Comparison of ENCODE assay signal across 1 cellular context in the genomic region with DNA sequence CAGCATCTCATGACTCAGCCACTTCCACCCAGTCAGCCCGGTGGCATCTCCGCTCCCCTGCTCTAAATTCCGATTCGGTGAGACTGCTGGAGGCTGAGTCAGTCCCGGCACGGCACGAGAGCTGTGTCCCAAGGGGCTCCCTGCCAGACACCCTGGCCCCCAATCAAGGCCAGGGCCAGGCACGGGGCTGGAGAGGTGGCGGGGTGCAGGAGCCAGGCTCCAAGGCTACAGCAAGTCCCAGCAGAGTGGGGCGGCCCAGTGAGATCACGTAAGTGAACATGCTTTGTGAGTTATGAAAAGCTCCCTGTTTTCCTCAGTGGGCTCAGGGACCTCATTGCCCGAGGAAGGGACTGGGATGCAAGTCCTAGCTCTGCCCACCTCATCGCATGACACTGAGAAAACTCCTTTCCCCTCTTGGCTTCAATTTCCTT.
TF ChIP-seq lines count a peak whose summit lies in the region.

No MANE protein-coding gene starts in this region.

TF ChIP-seq in IMR-90, 13 proteins besides CTCF, POLR2A, EP300 and RAD21:
- TF ChIP-seq, protein P1, sequence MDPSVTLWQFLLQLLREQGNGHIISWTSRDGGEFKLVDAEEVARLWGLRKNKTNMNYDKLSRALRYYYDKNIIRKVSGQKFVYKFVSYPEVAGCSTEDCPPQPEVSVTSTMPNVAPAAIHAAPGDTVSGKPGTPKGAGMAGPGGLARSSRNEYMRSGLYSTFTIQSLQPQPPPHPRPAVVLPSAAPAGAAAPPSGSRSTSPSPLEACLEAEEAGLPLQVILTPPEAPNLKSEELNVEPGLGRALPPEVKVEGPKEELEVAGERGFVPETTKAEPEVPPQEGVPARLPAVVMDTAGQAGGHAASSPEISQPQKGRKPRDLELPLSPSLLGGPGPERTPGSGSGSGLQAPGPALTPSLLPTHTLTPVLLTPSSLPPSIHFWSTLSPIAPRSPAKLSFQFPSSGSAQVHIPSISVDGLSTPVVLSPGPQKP (IDR thresholded peaks at IDR 0.05; ENCODE audit: borderline replicate concordance, low read depth, low read length) = no peak
- peak; percentile 67 for TF ChIP-seq RCOR1 (IDR thresholded peaks at IDR 0.05; ENCODE audit: insufficient replicate concordance, low read length)
- peak; percentile 99 for TF ChIP-seq BHLHE40 (IDR thresholded peaks at IDR 0.05; ENCODE audit: low read depth, low read length)
- peak; percentile 64; the same call in 1 of the 2 replicates for TF ChIP-seq MAFK (IDR thresholded peaks at IDR 0.05; ENCODE audit: low read depth, low read length)
- TF ChIP-seq, protein P2, sequence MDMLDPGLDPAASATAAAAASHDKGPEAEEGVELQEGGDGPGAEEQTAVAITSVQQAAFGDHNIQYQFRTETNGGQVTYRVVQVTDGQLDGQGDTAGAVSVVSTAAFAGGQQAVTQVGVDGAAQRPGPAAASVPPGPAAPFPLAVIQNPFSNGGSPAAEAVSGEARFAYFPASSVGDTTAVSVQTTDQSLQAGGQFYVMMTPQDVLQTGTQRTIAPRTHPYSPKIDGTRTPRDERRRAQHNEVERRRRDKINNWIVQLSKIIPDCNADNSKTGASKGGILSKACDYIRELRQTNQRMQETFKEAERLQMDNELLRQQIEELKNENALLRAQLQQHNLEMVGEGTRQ (IDR thresholded peaks at IDR 0.05; ENCODE audit: low read depth, low read length) = no peak
- no peak for TF ChIP-seq CEBPB (IDR thresholded peaks at IDR 0.05; ENCODE audit: low read depth, low read length)
- no peak for TF ChIP-seq CHD1 (IDR thresholded peaks at IDR 0.05; ENCODE audit: low read depth, low read length)
- TF ChIP-seq NFE2L2 (IDR thresholded peaks at IDR 0.05; ENCODE audit: low read depth, low read length) = peak; percentile 90
- no peak for TF ChIP-seq MXI1 (IDR thresholded peaks at IDR 0.05; ENCODE audit: borderline replicate concordance, low read depth, low read length)
- TF ChIP-seq SMC3 (IDR thresholded peaks at IDR 0.05; ENCODE audit: low read depth, low read length) = no peak
- no peak for TF ChIP-seq RFX5 (IDR thresholded peaks at IDR 0.05; ENCODE audit: low read depth, low read length)
- no peak for TF ChIP-seq MAZ (IDR thresholded peaks at IDR 0.05; ENCODE audit: borderline replicate concordance, low read depth, low read length)
- TF ChIP-seq FOS (IDR thresholded peaks at IDR 0.05; ENCODE audit: low read depth, low read length) = peak; percentile 100
